Comparison of ENCODE assay signal across 22 cellular contexts in the genomic region with DNA sequence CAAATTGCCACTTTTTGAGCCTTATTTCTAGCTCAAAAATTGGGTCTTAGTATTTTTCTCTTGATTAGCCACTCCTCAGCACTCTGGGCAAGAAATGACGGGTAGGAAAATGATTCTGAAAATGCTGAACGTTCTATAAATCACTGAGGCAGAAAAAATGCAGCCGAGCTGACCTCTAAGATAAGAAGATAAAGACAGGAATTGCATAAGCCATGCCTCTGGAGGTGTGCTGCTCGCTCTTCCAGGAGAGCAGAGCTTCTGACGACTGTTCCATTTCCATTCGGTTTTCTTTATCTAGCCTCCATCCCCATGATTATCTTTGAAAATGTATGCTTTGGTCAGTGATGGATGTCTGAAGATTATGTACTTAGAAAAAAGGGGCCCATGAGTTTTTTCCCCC.
"Had no signal": no experiment of that assay in that cellular context is flagged by ENCODE, and none has a peak within 500 bp of the region (broad histone marks: within the 10 kb centered on the region; RNA-seq: fewer than 3 reads in every experiment).

No MANE protein-coding gene starts in this region.

- H3K27me3 ChIP-seq: breast epithelium, esophagus squamous epithelium, gastroesophageal sphincter, heart left ventricle, neutrophil, pancreas, upper lobe of right lung had no signal

- H3K27me3 Mint-ChIP-seq: activated T-cell treated with anti-CD3 and anti-CD28 coated beads, Interleukin-2, amount 50 U/mL, for 24 hours; activated T-helper 17 cell treated with anti-CD3 and anti-CD28 coated beads, Interleukin-2, amount 50 U/mL, for 72 hours; central memory CD8-positive, alpha-beta T cell; stimulated activated memory B cell treated with anti-CD40 and anti-IgM and Interleukin-4, amounts not matched to agents 10 μg/mL and 1 μg/mL and 100 μg/mL, for 72 hours had no signal

- H3K27ac ChIP-seq: breast epithelium, esophagus squamous epithelium, gastroesophageal sphincter, heart left ventricle, left ventricle myocardium inferior, neutrophil, pancreas, upper lobe of right lung had no signal

- H3K4me1 ChIP-seq: breast epithelium, esophagus squamous epithelium, pancreas, upper lobe of right lung had no signal

- H3K4me3 Mint-ChIP-seq: activated T-cell treated with anti-CD3 and anti-CD28 coated beads, Interleukin-2, amount 50 U/mL, for 24 hours; activated T-helper 17 cell treated with anti-CD3 and anti-CD28 coated beads, Interleukin-2, amount 50 U/mL, for 72 hours; central memory CD8-positive, alpha-beta T cell; nephron; stimulated activated memory B cell treated with anti-CD40 and anti-IgM and Interleukin-4, amounts not matched to agents 10 μg/mL and 1 μg/mL and 100 μg/mL, for 72 hours; WTC11 had no signal

- H3K36me3 Mint-ChIP-seq: activated naive CD4-positive, alpha-beta T cell treated with anti-CD3 and anti-CD28 coated beads, Interleukin-2, amount 50 U/mL, for 72 hours; stimulated activated memory B cell treated with anti-CD40 and anti-IgM and Interleukin-4, amounts not matched to agents 10 μg/mL and 1 μg/mL and 100 μg/mL, for 72 hours; WTC11 had no signal

- ATAC-seq: activated naive CD4-positive, alpha-beta T cell treated with anti-CD3 and anti-CD28 coated beads, Interleukin-2, amount 50 U/mL, for 72 hours; activated T-helper 17 cell treated with anti-CD3 and anti-CD28 coated beads, Interleukin-2, amount 50 U/mL, for 72 hours; gastroesophageal sphincter; heart left ventricle; pancreas; sciatic nerve; stimulated activated memory B cell treated with anti-CD40 and anti-IgM and Interleukin-4, amounts not matched to agents 10 μg/mL and 1 μg/mL and 100 μg/mL, for 72 hours; upper lobe of right lung; WTC11 had no signal

- H3K36me3 ChIP-seq: breast epithelium, esophagus squamous epithelium, gastroesophageal sphincter, heart left ventricle, left ventricle myocardium inferior, neutrophil, pancreas, upper lobe of right lung had no signal

- H3K4me1 Mint-ChIP-seq: activated T-helper 17 cell treated with anti-CD3 and anti-CD28 coated beads, Interleukin-2, amount 50 U/mL, for 72 hours; central memory CD8-positive, alpha-beta T cell; stimulated activated memory B cell treated with anti-CD40 and anti-IgM and Interleukin-4, amounts not matched to agents 10 μg/mL and 1 μg/mL and 100 μg/mL, for 72 hours; WTC11 had no signal

- FAIRE-seq: colon, keratinocyte, pancreas, small intestine had no signal

- H3K4me3 ChIP-seq: breast epithelium, esophagus squamous epithelium, gastroesophageal sphincter, heart left ventricle, left ventricle myocardium inferior, pancreas, upper lobe of right lung had no signal

- H3K9me3 ChIP-seq: breast epithelium, esophagus squamous epithelium, gastroesophageal sphincter, heart left ventricle, neutrophil, pancreas, upper lobe of right lung had no signal

- H3K27ac Mint-ChIP-seq: activated naive CD4-positive, alpha-beta T cell treated with anti-CD3 and anti-CD28 coated beads, Interleukin-2, amount 50 U/mL, for 72 hours; activated T-cell treated with anti-CD3 and anti-CD28 coated beads, Interleukin-2, amount 50 U/mL, for 24 hours; activated T-helper 17 cell treated with anti-CD3 and anti-CD28 coated beads, Interleukin-2, amount 50 U/mL, for 72 hours; nephron; stimulated activated memory B cell treated with anti-CD40 and anti-IgM and Interleukin-4, amounts not matched to agents 10 μg/mL and 1 μg/mL and 100 μg/mL, for 72 hours; WTC11 had no signal

- DNase-seq: activated CD8-positive, alpha-beta memory T cell treated with anti-CD3 and anti-CD28 coated beads, Interleukin-2, amount 50 U/mL, for 4 hours; activated T-cell treated with anti-CD3 and anti-CD28 coated beads, Interleukin-2, amount 50 U/mL, for 24 hours; esophagus squamous epithelium; heart left ventricle; left ventricle myocardium inferior; pancreas; small intestine; stimulated activated CD4-positive, alpha-beta T cell treated with anti-CD3 and anti-CD28 coated beads, Interleukin-15, amount 100 ng/mL, for 24 hours; T-helper 1 cell; upper lobe of right lung had no signal
